In the genomic region with DNA sequence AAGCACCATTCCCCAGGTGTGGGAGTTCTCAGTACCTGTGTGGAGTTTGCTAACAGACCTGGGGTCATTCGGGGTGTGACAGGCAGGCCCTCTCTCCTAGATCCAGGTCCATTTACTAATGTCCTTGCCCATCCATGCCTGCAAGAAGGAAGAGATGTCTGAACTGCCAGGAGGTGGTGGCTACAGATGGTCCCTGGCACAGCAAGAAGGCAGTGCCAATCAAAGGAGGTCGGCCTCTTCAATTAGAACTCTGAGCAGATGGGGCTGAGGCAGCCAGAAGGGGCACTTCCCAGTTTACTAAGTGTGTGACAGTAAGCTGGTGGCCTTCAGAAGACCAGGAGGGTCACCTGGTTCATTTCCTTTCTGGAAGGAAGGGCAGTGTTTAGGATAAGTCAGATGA, we compare ENCODE assay signal across 22 cellular contexts.
"Had no signal": no experiment of that assay in that cellular context is flagged by ENCODE, and none has a peak within 500 bp of the region (broad histone marks: within the 10 kb centered on the region; RNA-seq: fewer than 3 reads in every experiment).

No MANE protein-coding gene starts in this region.

- H3K9me3 ChIP-seq: pancreas, prostate gland, right atrium auricular region, right lobe of liver, sigmoid colon, stomach, thoracic aorta, thyroid gland, tibial nerve, upper lobe of left lung, vagina had no signal

- H3K36me3 ChIP-seq: neutrophil, pancreas, prostate gland, right lobe of liver, stomach, thoracic aorta, thyroid gland, tibial nerve, upper lobe of left lung, vagina had no signal

- H3K4me3 ChIP-seq: pancreas, prostate gland, right atrium auricular region, right lobe of liver, sigmoid colon, stomach, thoracic aorta, thyroid gland, tibial nerve, upper lobe of left lung, vagina had no signal

- H3K4me1 ChIP-seq: pancreas, prostate gland, right lobe of liver, thyroid gland, vagina had no signal

- H3K27ac ChIP-seq: neutrophil, pancreas, prostate gland, right lobe of liver, stomach, thoracic aorta, thyroid gland, tibial nerve, upper lobe of left lung, vagina had no signal

- ATAC-seq: pancreas; right lobe of liver; stimulated activated effector memory CD8-positive, alpha-beta T cell treated with anti-CD3 and anti-CD28 coated beads, Interleukin-12 subunit alpha, Interleukin-12 subunit beta, amount 100 ng/mL, for 72 hours; stimulated activated naive B cell treated with anti-CD40 and anti-IgM and Interleukin-4, amounts not matched to agents 10 μg/mL and 1 μg/mL and 100 μg/mL, for 72 hours had no signal

- H3K27me3 ChIP-seq: neutrophil, right atrium auricular region, right lobe of liver, sigmoid colon, stomach, thyroid gland, tibial nerve, upper lobe of left lung, vagina had no signal

- DNase-seq: nephron progenitor cell; nucleus accumbens; pancreas; retina; right lobe of liver; sigmoid colon; small intestine; stimulated activated CD4-positive, alpha-beta T cell treated with anti-CD3 and anti-CD28 coated beads, Interleukin-15, amount 100 ng/mL, for 24 hours; stimulated activated CD4-positive, alpha-beta T cell treated with anti-CD3 and anti-CD28 coated beads, Interleukin-2, amount 100 ng/mL, for 48 hours; stimulated activated naive B cell treated with anti-CD40 and anti-IgM and Interleukin-4, amounts not matched to agents 10 μg/mL and 1 μg/mL and 100 μg/mL, for 72 hours; stimulated activated naive CD4-positive, alpha-beta T cell treated with Interleukin-2 at 50 U/mL for 16 hours; stomach; thyroid gland; trophoblast cell; upper lobe of left lung had no signal
